In the genomic region with DNA sequence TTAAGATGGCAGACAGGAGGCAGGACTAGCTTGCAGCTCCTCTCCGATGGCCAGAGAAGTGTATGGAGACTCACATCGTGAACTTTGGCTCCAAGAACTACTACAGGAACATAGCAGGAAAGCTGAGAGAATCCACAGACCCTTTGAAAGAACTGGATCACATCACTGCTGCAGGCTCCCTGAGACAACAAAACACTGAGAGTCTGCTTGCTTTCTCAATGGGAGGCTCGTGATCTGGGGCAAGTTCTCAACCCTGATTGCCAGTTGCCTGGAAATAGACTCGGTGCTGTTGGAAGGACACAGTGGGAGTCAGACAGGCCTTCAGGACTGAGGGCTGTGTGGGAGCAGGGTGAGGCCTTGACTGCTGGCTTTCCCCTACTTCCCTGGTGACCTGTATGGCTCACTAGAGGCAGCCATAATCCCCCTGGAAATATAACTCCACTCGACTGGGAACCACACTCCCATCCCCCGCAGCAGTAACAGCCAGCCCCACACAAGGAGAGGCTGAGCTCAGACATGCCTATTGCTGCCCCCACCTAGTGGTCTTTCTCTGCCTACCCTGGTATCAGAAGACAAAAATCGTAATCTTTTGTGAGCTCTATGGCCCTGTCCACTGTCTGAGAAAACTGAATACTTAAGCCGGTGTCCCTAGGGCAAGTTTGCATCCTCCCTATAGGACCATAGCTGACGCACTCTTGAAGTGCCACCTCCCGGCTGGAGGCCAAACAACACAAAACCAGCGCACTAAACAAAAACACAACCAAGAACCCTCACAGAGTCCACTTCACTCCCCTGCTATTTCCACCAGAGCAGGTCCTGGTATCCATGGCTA, we compare ENCODE assay signal across 30 cellular contexts.
A peak's percentile ranks its signal among the peaks of the same experiment; 100 is the strongest.
DNase-seq lines count a peak whose midpoint lies in the region; ATAC-seq, FAIRE-seq and TF ChIP-seq lines count a peak whose summit lies in the region.
"Had no signal": no experiment of that assay in that cellular context is flagged by ENCODE, and none has a peak within 500 bp of the region (broad histone marks: within the 10 kb centered on the region; RNA-seq: fewer than 3 reads in every experiment).

No MANE protein-coding gene starts in this region.

- H3K36me3 Mint-ChIP-seq in brain, result peaks cover 67% of the 10 kb centered on the region
- H3K36me3 Mint-ChIP-seq: CD4-positive, CD25-positive, alpha-beta regulatory T cell; naive B cell had no signal

- ATAC-seq in HepG2, result peak; percentile 90
- no peak for ATAC-seq in right lobe of liver
- ATAC-seq in HG03469 (IDR thresholded peaks at IDR 0.05; ENCODE audit: unreplicated experiment), result no peak
- ATAC-seq in mucosa of descending colon, result no peak
- ATAC-seq: effector memory CD8-positive, alpha-beta T cell; left ventricle myocardium superior had no signal

- no peak overlapping the region for H2BK15ac ChIP-seq in mesendoderm (replicated peaks; ENCODE audit: low read depth)

- H3K4ac ChIP-seq in mesendoderm (ENCODE audit: low read depth, low read length), result no peak overlapping the region

- H2BK120ac ChIP-seq in mesendoderm (ENCODE audit: low read depth, low read length), result no peak overlapping the region

- H3K4me1 Mint-ChIP-seq in brain, result peaks cover 9% of the 10 kb centered on the region
- H3K4me1 Mint-ChIP-seq: activated CD4-positive, alpha-beta T cell treated with anti-CD3 and anti-CD28 coated beads, Interleukin-2, amount 10 ng/mL, durations not matched to agents 24 days and 14 days; activated naive CD8-positive, alpha-beta T cell treated with anti-CD3 and anti-CD28 coated beads for 36 hours; CD4-positive, CD25-positive, alpha-beta regulatory T cell; mesothelial cell of epicardium; naive B cell had no signal

- in situ Hi-C loops in HepG2 (cut with HindIII; ENCODE audit: extremely low pct_ligation_motif_present, low pct_unique_long_range_greater_than_20kb), result no loop called here

- TF ChIP-seq RAD21 in HepG2 (CRISPR knock-in tag; IDR thresholded peaks at IDR 0.05), result no peak

- DNase-seq in HepG2 (ENCODE audit: low spot score) (peak; percentile 47), right lobe of liver (no peak), mesendoderm (peak; percentile 54), NCI-H524 treated with DMSO at 0.1 percent for 48 hours (lab: John Stamatoyannopoulos, UW) (no peak), mucosa of descending colon (no peak)
- DNase-seq: activated CD4-positive, alpha-beta T cell treated with anti-CD3 and anti-CD28 coated beads, Interleukin-2, amount 10 ng/mL, durations not matched to agents 24 days and 14 days; activated gamma-delta T cell; activated naive CD8-positive, alpha-beta T cell treated with anti-CD3 and anti-CD28 coated beads for 36 hours; activated T-cell treated with anti-CD3 and anti-CD28 coated beads, Interleukin-2, amount 50 U/mL, for 1 hour; AML-193; anterior cingulate cortex; CD4-positive, CD25-positive, alpha-beta regulatory T cell; central memory CD4-positive, alpha-beta T cell; DND-41; effector memory CD8-positive, alpha-beta T cell; erythroblast; left ventricle myocardium superior; naive B cell; NCI-H1048; NCI-H2029; NCI-H345; stimulated activated CD4-positive, alpha-beta T cell treated with anti-CD3 and anti-CD28 coated beads, Interleukin-15, amount 100 ng/mL, for 24 hours; stimulated activated CD4-positive, alpha-beta T cell treated with anti-CD3 and anti-CD28 coated beads, Interleukin-4, amount 100 ng/mL, for 4 hours; T1000; upper lobe of left lung had no signal

- H3K56ac ChIP-seq in mesendoderm (ENCODE audit: low read length), result no peak overlapping the region

- peak overlapping the region in 1 of 5 experiments; percentile 3 for H3K4me3 Mint-ChIP-seq in brain
- H3K4me3 Mint-ChIP-seq: activated CD4-positive, alpha-beta T cell treated with anti-CD3 and anti-CD28 coated beads, Interleukin-2, amount 10 ng/mL, durations not matched to agents 24 days and 14 days; activated naive CD8-positive, alpha-beta T cell treated with anti-CD3 and anti-CD28 coated beads for 36 hours; CD4-positive, CD25-positive, alpha-beta regulatory T cell; effector memory CD8-positive, alpha-beta T cell; mesothelial cell of epicardium; naive B cell had no signal

- no peak overlapping the region for H4K5ac ChIP-seq in mesendoderm (ENCODE audit: low read length)

- no peak overlapping the region for H4K8ac ChIP-seq in mesendoderm (ENCODE audit: low read depth, low read length)

- POLR2A ChIA-PET in HepG2 (lab: Yijun Ruan, JAX), result interaction anchor here (0.7 to 1.0 kb wide), 2 partner anchors 13 to 397 kb away, joined by 3 to 4 read pairs; no protein-coding TSS in a partner anchor

- H3K27me3 ChIP-seq in HepG2 (ENCODE audit: control insufficient read depth in 1 of 2, insufficient read depth in 2 of 2, low read length in 2 of 2) (no peaks in the 10 kb centered on the region), right lobe of liver (no peaks in the 10 kb centered on the region), mesendoderm (ENCODE audit: insufficient read depth, low read length, poor library complexity) (no peaks in the 10 kb centered on the region)
- H3K27me3 ChIP-seq: upper lobe of left lung had no signal

- no TSS peak for BruUV-seq in HepG2 (replicated peaks; lab: Mats Ljungman, UMichigan)

- H3K18ac ChIP-seq in mesendoderm (ENCODE audit: low read length), result no peak overlapping the region

- peaks cover 13% of the 10 kb centered on the region; the same call in 1 of the 2 replicates for H3K4me1 ChIP-seq in HepG2 (ENCODE audit: insufficient read depth, low read length)
- H3K4me1 ChIP-seq in right lobe of liver, result no peaks in the 10 kb centered on the region
- no peaks in the 10 kb centered on the region for H3K4me1 ChIP-seq in mesendoderm (ENCODE audit: control insufficient read depth, low read depth, low read length)
- no peaks in the 10 kb centered on the region for H3K4me1 ChIP-seq in mucosa of descending colon (ENCODE audit: low read depth)
- H3K4me1 ChIP-seq: upper lobe of left lung had no signal

- H3K9ac ChIP-seq in HepG2 (ENCODE audit: insufficient read depth, low read depth, low read length) (peak overlapping the region; percentile 40), mesendoderm (ENCODE audit: low read length) (no peak overlapping the region)

- H3K36me3 ChIP-seq in HepG2 (replicated peaks in 1 of 2; ENCODE audit: control insufficient read depth in 1 of 2, insufficient read depth in 2 of 2, low read length in 2 of 2), result no peaks in the 10 kb centered on the region; a peak in 1 of 5 replicates
- no peaks in the 10 kb centered on the region for H3K36me3 ChIP-seq in right lobe of liver
- H3K36me3 ChIP-seq in mesendoderm (ENCODE audit: control insufficient read depth, insufficient read depth, low read length), result no peaks in the 10 kb centered on the region
- no peaks in the 10 kb centered on the region for H3K36me3 ChIP-seq in mucosa of descending colon (ENCODE audit: low read depth)

- H3K23ac ChIP-seq in mesendoderm (ENCODE audit: low read length), result no peak overlapping the region

- H3K27ac ChIP-seq in HepG2 (ENCODE audit: extremely low read length, insufficient read depth, low read length) (no peak overlapping the region), right lobe of liver (no peak overlapping the region), mesendoderm (ENCODE audit: low read depth, low read length) (no peak overlapping the region)
- H3K27ac ChIP-seq: upper lobe of left lung had no signal

- FAIRE-seq in HepG2 (lab: Jason Lieb, UNC), result peak; percentile 4
- FAIRE-seq: D721Med, islet of Langerhans had no signal

- no peak overlapping the region for H2AK5ac ChIP-seq in mesendoderm (ENCODE audit: low read length)

- 0 out of 4 replicates have a peak, but pooled peaks of 1 of the 2 experiments have one; percentile 28 for TF ChIP-seq POLR2A in HepG2 (IDR thresholded peaks at IDR 0.05; ENCODE audit: insufficient read depth in 1 of 2, low read depth in 2 of 2, low read length in 2 of 2)
- TF ChIP-seq POLR2A in right lobe of liver (IDR thresholded peaks at IDR 0.05), result no peak

- H3K79me2 ChIP-seq in HepG2 (ENCODE audit: insufficient read depth, low read length), result no peaks in the 10 kb centered on the region
- H3K79me2 ChIP-seq in mesendoderm (ENCODE audit: control insufficient read depth, insufficient read depth, low read length), result no peaks in the 10 kb centered on the region

- WGBS in HepG2 (ENCODE audit: low lambda C conversion rate), result 46% methylated on average over 11 of the region's 11 CpGs
- 78% methylated on average over 6 of the region's 11 CpGs for WGBS in right lobe of liver (ENCODE audit: insufficient coverage, low coverage, low lambda C conversion rate, missing lambda C conversion rate)
- WGBS in mesendoderm (ENCODE audit: extremely low coverage, insufficient coverage, low lambda C conversion rate), result no CpG with 5 or more reads among the region's 11 CpGs

- peak overlapping the region; percentile 17 to 52 (median 17); a peak in 5 of 6 replicates for H3K4me3 ChIP-seq in HepG2 (replicated peaks in 1 of 3; ENCODE audit: insufficient read depth in 1 of 3, low read depth in 2 of 3, low read length in 3 of 3)
- H3K4me3 ChIP-seq in right lobe of liver, result no peak overlapping the region
- no peak overlapping the region for H3K4me3 ChIP-seq in mesendoderm (ENCODE audit: low read length)
- no peak overlapping the region for H3K4me3 ChIP-seq in mucosa of descending colon
- H3K4me3 ChIP-seq: upper lobe of left lung had no signal

- no peaks in the 10 kb centered on the region for H3K9me3 ChIP-seq in HepG2 (ENCODE audit: low read length)
- H3K9me3 ChIP-seq in right lobe of liver, result peaks cover 0 to 3% (median 0%) of the 10 kb centered on the region in 4 donors
- H3K9me3 ChIP-seq in mucosa of descending colon, result peaks cover 7% of the 10 kb centered on the region

- peak overlapping the region in 3 of 5 experiments; percentile 43 to 85 (median 75) for H3K27ac Mint-ChIP-seq in brain
- H3K27ac Mint-ChIP-seq: activated CD4-positive, alpha-beta T cell treated with anti-CD3 and anti-CD28 coated beads, Interleukin-2, amount 10 ng/mL, durations not matched to agents 24 days and 14 days; activated naive CD8-positive, alpha-beta T cell treated with anti-CD3 and anti-CD28 coated beads for 36 hours; CD4-positive, CD25-positive, alpha-beta regulatory T cell; effector memory CD8-positive, alpha-beta T cell; mesothelial cell of epicardium; naive B cell had no signal

- no peaks in the 10 kb centered on the region for H3K27me3 Mint-ChIP-seq in brain
- H3K27me3 Mint-ChIP-seq: activated naive CD8-positive, alpha-beta T cell treated with anti-CD3 and anti-CD28 coated beads for 36 hours; CD4-positive, CD25-positive, alpha-beta regulatory T cell had no signal

- intact Hi-C loops in HepG2 (cut with micrococcal nuclease; ENCODE audit: unreplicated experiment) (loop anchor here (1.0 to 10.0 kb wide), 2 partner anchors 235 to 399 kb away; no protein-coding TSS in a partner anchor), right lobe of liver (cut with DNase I) (no loop called here), mucosa of descending colon (cut with DNase I, micrococcal nuclease) (no loop called here)

- H3K79me1 ChIP-seq in mesendoderm (ENCODE audit: low read length), result no peaks in the 10 kb centered on the region

- CTCF ChIA-PET in HepG2 (lab: Yijun Ruan, JAX; ENCODE audit: low intra/inter-chr PET ratio, low total read pairs), result no interaction called here

- no peak for TF ChIP-seq EP300 in HepG2 (IDR thresholded peaks at IDR 0.05; ENCODE audit: low read depth in 2 of 2, low read length in 2 of 2)
- no peak for TF ChIP-seq EP300 in HepG2 (CRISPR knock-in tag; IDR thresholded peaks at IDR 0.05; ENCODE audit: borderline replicate concordance)

- H2AFZ ChIP-seq in HepG2 (ENCODE audit: low read length), result peak overlapping the region; percentile 57

- peaks cover 36 to 49% (median 43%) of the 10 kb centered on the region in 5 experiments for H3K9me3 Mint-ChIP-seq in brain
- H3K9me3 Mint-ChIP-seq: activated naive CD8-positive, alpha-beta T cell treated with anti-CD3 and anti-CD28 coated beads for 36 hours; effector memory CD8-positive, alpha-beta T cell had no signal

- no peak overlapping the region for H2BK5ac ChIP-seq in mesendoderm (ENCODE audit: low read length)

- H4K20me1 ChIP-seq in HepG2 (ENCODE audit: insufficient read depth, low read length), result no peaks in the 10 kb centered on the region

- TF ChIP-seq CTCF in HepG2 (CRISPR knock-in tag; IDR thresholded peaks at IDR 0.05) (peak; percentile 66), right lobe of liver (IDR thresholded peaks at IDR 0.05) (no peak), brain (conservative IDR thresholded peaks at IDR 0.05) (no peak), mucosa of descending colon (IDR thresholded peaks at IDR 0.05) (no peak)

- H3K4me2 ChIP-seq in HepG2 (ENCODE audit: low read depth, low read length), result peak overlapping the region; percentile 68
- H3K4me2 ChIP-seq in mesendoderm (ENCODE audit: low read length), result no peak overlapping the region

Comparison
In these comparisons a context has a peak if more than half of its experiments do, and no peak if none do; other contexts are left out.
1. DNase-seq: peak in HepG2 (single experiment) and mesendoderm (single experiment); none in right lobe of liver (0 of 3), NCI-H524 treated with DMSO at 0.1 percent for 48 hours (single experiment) and mucosa of descending colon (0 of 3).
2. H3K4me3 ChIP-seq: peak in HepG2 (3 of 3); none in right lobe of liver (0 of 3), mesendoderm (single experiment) and mucosa of descending colon (single experiment).